In genomic region chr10:78371118-78371517, GRCh38 we compare ENCODE assay signal across 1 cellular context.
TF ChIP-seq lines count a peak whose summit lies in the region.

No MANE protein-coding gene starts in this region.

TF ChIP-seq in GM23338, 12 proteins besides CTCF, POLR2A, EP300 and RAD21 (continued from another document):
- TF ChIP-seq ETS1 (IDR thresholded peaks at IDR 0.05) (no peak), POLR2AphosphoS5 (IDR thresholded peaks at IDR 0.05; ENCODE audit: low read depth) (no peak), ZNF462 (CRISPR knock-in tag; IDR thresholded peaks at IDR 0.05) (no peak), CREB1 (CRISPR knock-in tag; IDR thresholded peaks at IDR 0.05; ENCODE audit: low read depth) (no peak)
